9 cellular contexts compared by ENCODE assay signal in the genomic region with DNA sequence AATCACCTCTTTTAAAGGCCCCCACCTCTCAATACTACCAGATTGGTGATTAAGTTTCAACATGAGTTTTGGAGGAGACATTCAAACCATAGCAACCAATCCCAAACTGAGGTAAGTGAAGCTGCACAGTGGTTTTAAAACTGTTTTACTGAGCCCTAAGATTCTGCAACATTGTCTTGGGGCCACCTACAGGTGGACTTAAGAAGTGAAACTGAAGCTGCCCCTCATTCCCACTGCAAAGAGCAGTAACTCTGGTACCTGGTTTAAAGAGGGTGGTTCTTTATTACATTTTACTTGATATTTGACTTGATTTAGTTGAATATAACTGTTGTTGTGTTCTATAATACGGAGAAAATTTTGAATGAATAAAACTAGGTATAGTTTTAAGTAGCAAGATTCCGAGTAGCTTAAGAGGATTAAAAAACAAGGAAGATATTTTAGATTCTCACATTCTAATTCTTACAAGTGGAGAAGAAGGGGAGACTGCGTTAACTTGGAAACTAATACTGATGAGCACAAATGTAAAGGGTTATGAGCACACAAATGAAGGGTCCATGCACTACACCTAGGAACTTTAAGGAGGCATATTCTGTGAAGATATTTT. TPM values are rescaled to one million over a fixed set of nuclear protein-coding genes. Genes with fewer than 3 reads are reported as not detected.
DNase-seq lines count a peak whose midpoint lies in the region; ATAC-seq and TF ChIP-seq lines count a peak whose summit lies in the region.
"Had no signal": no experiment of that assay in that cellular context is flagged by ENCODE, and none has a peak within 500 bp of the region (broad histone marks: within the 10 kb centered on the region; RNA-seq: fewer than 3 reads in every experiment).

No MANE protein-coding gene starts in this region.

- no peak overlapping the region for H3K27ac ChIP-seq in ovary

- WGBS in ovary, 3 donors: 43 to 57% (median 49%) methylated on average over 3 of the region's 3 CpGs

- ATAC-seq in activated CD4-positive, alpha-beta T cell treated with anti-CD3 and anti-CD28 coated beads for 36 hours: no peak
- peak; percentile 80 for ATAC-seq in HG02885 (IDR thresholded peaks at IDR 0.05; ENCODE audit: poor library complexity, unreplicated experiment)
- no peak for ATAC-seq in HG03039 (IDR thresholded peaks at IDR 0.05; ENCODE audit: unreplicated experiment)

- no peaks in the 10 kb centered on the region for H3K9me3 Mint-ChIP-seq in activated CD4-positive, alpha-beta T cell treated with anti-CD3 and anti-CD28 coated beads for 36 hours (ENCODE audit: low read depth)
- H3K9me3 Mint-ChIP-seq: activated naive CD4-positive, alpha-beta T cell treated with anti-CD3 and anti-CD28 coated beads, Interleukin-2, amount 50 U/mL, for 24 hours had no signal

- no peaks in the 10 kb centered on the region for H3K4me1 ChIP-seq in ovary (ENCODE audit: insufficient read depth)

- H3K36me3 ChIP-seq in ovary: no peaks in the 10 kb centered on the region

- POLR2A ChIA-PET in activated CD4-positive, alpha-beta T cell treated with anti-CD3 and anti-CD28 coated beads for 36 hours (lab: Charles Lee): no interaction called here

- no peak for TF ChIP-seq CTCF in ovary (IDR thresholded peaks at IDR 0.05)

- no peaks in the 10 kb centered on the region for H3K27me3 ChIP-seq in ovary

- H3K27ac Mint-ChIP-seq in activated CD4-positive, alpha-beta T cell treated with anti-CD3 and anti-CD28 coated beads for 36 hours: no peak overlapping the region
- H3K27ac Mint-ChIP-seq: activated naive CD4-positive, alpha-beta T cell treated with anti-CD3 and anti-CD28 coated beads, Interleukin-2, amount 50 U/mL, for 24 hours had no signal

- H3K9me3 ChIP-seq in ovary: no peaks in the 10 kb centered on the region

- intact Hi-C loops in activated CD4-positive, alpha-beta T cell treated with anti-CD3 and anti-CD28 coated beads for 36 hours (cut with DNase I, micrococcal nuclease): loop anchor here in 1 of 2 experiments (5.0 kb wide), 2 partner anchors 181 to 466 kb away; no protein-coding TSS in a partner anchor
- intact Hi-C loops in ovary (cut with DNase I): no loop called here

- no peak overlapping the region for H3K4me3 Mint-ChIP-seq in activated CD4-positive, alpha-beta T cell treated with anti-CD3 and anti-CD28 coated beads for 36 hours
- H3K4me3 Mint-ChIP-seq: activated naive CD4-positive, alpha-beta T cell treated with anti-CD3 and anti-CD28 coated beads, Interleukin-2, amount 50 U/mL, for 24 hours had no signal

- H3K27me3 Mint-ChIP-seq in activated CD4-positive, alpha-beta T cell treated with anti-CD3 and anti-CD28 coated beads for 36 hours: peaks cover 16% of the 10 kb centered on the region

- no peaks in the 10 kb centered on the region for H3K4me1 Mint-ChIP-seq in activated CD4-positive, alpha-beta T cell treated with anti-CD3 and anti-CD28 coated beads for 36 hours
- H3K4me1 Mint-ChIP-seq: activated naive CD4-positive, alpha-beta T cell treated with anti-CD3 and anti-CD28 coated beads, Interleukin-2, amount 50 U/mL, for 24 hours had no signal

- no peak for TF ChIP-seq EP300 in ovary (IDR thresholded peaks at IDR 0.05)

- H3K36me3 Mint-ChIP-seq in activated CD4-positive, alpha-beta T cell treated with anti-CD3 and anti-CD28 coated beads for 36 hours (ENCODE audit: low read depth): no peaks in the 10 kb centered on the region
- H3K36me3 Mint-ChIP-seq: activated naive CD4-positive, alpha-beta T cell treated with anti-CD3 and anti-CD28 coated beads, Interleukin-2, amount 50 U/mL, for 24 hours had no signal

- CTCF ChIA-PET in activated CD4-positive, alpha-beta T cell treated with anti-CD3 and anti-CD28 coated beads for 36 hours (lab: Charles Lee): interaction anchor here (0.7 to 1.8 kb wide), 7 partner anchors 19 to 1814 kb away, joined by 3 to 12 read pairs (median 3); no protein-coding TSS in a partner anchor

- H3K4me3 ChIP-seq in ovary: no peak overlapping the region

- TF ChIP-seq POLR2A in ovary (IDR thresholded peaks at IDR 0.05): no peak

- peak; percentile 12 for DNase-seq in activated CD4-positive, alpha-beta T cell treated with anti-CD3 and anti-CD28 coated beads for 36 hours
- no peak for DNase-seq in activated CD4-positive, alpha-beta T cell treated with anti-CD3 and anti-CD28 coated beads, Interleukin-2, amount 50 U/mL, for 1 hour
- DNase-seq in SK-N-DZ (ENCODE audit: low spot score): peak; percentile 6
- DNase-seq in iPS DF 4.7 (ENCODE audit: extremely low read depth, low spot score): peak; percentile 33
- no peak for DNase-seq in occipital lobe (lab: John Stamatoyannopoulos, UW)
- DNase-seq in ovary: no peak

RNA-seq across cellular contexts. Expression of gene SYT9, which starts 26.7 kb away (rescaled TPM):
- not detected for total RNA-seq in activated CD4-positive, alpha-beta T cell treated with anti-CD3 and anti-CD28 coated beads for 36 hours
- not detected in 2 replicates for polyA plus RNA-seq in SK-N-DZ (2014; cell fraction: cytosol; rRNA removed)
- polyA plus RNA-seq in SK-N-DZ (2014; cell fraction: nucleus; rRNA removed): 0.25 TPM in 1 of 2 replicates, not detected in the other
- 4.7 TPM for total RNA-seq in occipital lobe
- total RNA-seq in ovary: under 1 TPM in 4 of 7 donors, not detected in 3; 0.05 to 0.48 (median 0.11) TPM
- under 1 TPM; 0.13 to 0.25 TPM for polyA plus RNA-seq in ovary

Comparison
In these comparisons a context has a peak if more than half of its experiments do, and no peak if none do; other contexts are left out.
1. DNase-seq: peak in activated CD4-positive, alpha-beta T cell treated with anti-CD3 and anti-CD28 coated beads for 36 hours (single experiment), SK-N-DZ (single experiment) and iPS DF 4.7 (single experiment); none in activated CD4-positive, alpha-beta T cell treated with anti-CD3 and anti-CD28 coated beads, Interleukin-2, amount 50 U/mL, for 1 hour (single experiment), occipital lobe (single experiment) and ovary (0 of 5).